In the genomic region with DNA sequence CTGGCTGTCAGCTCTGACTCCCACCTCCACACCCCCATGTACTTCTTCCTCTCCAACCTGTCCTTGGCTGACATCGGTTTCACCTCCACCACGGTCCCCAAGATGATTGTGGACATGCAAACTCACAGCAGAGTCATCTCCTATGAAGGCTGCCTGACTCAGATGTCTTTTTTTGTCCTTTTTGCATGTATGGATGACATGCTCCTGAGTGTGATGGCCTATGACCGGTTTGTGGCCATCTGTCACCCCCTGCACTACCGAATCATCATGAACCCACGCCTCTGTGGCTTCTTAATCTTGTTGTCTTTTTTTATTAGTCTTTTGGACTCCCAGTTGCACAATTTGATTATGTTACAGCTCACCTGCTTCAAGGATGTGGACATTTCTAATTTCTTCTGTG, we compare ENCODE assay signal across 34 cellular contexts. TPM values are rescaled to one million over a fixed set of nuclear protein-coding genes. Genes with fewer than 3 reads are reported as not detected.
"Had no signal": no experiment of that assay in that cellular context is flagged by ENCODE, and none has a peak within 500 bp of the region (broad histone marks: within the 10 kb centered on the region; RNA-seq: fewer than 3 reads in every experiment).

No MANE protein-coding gene starts in this region.

- H3K4me1 Mint-ChIP-seq: naive B cell; naive thymus-derived CD8-positive, alpha-beta T cell; nephron progenitor cell; neural crest cell; stimulated activated naive B cell treated with anti-CD40 and anti-IgM and Interleukin-4, amounts not matched to agents 10 μg/mL and 1 μg/mL and 100 μg/mL, for 72 hours had no signal

- DNase-seq: naive B cell; naive thymus-derived CD8-positive, alpha-beta T cell; nephron progenitor cell; nucleus accumbens; ovary; posterior cingulate gyrus; psoas muscle; right cardiac atrium; right lobe of liver; sigmoid colon; spleen; stimulated activated CD4-positive, alpha-beta T cell treated with anti-CD3 and anti-CD28 coated beads, Interleukin-12 subunit alpha, Interleukin-12 subunit beta, amount 100 ng/mL, for 4 hours; stimulated activated CD4-positive, alpha-beta T cell treated with anti-CD3 and anti-CD28 coated beads, Interleukin-1b, Interleukin-23, amount 100 ng/mL, for 48 hours; stimulated activated CD4-positive, alpha-beta T cell treated with anti-CD3 and anti-CD28 coated beads, Interleukin-4, amount 100 ng/mL, for 1 hour; stimulated activated CD4-positive, alpha-beta T cell treated with anti-CD3 and anti-CD28 coated beads, Interleukin-4, amount 100 ng/mL, for 4 hours; stimulated activated CD8-positive, alpha-beta memory T cell treated with anti-CD3 and anti-CD28 coated beads, Interleukin-4, amount 100 ng/mL, for 48 hours; stimulated activated naive B cell treated with anti-CD40 and anti-IgM and Interleukin-4, amounts not matched to agents 10 μg/mL and 1 μg/mL and 100 μg/mL, for 72 hours; stimulated activated naive CD4-positive, alpha-beta T cell treated with Interleukin-2 at 50 U/mL for 16 hours; stomach; thyroid gland; trophoblast cell; upper lobe of left lung had no signal

- H3K9me3 Mint-ChIP-seq: natural killer cell treated with Interleukin-12 subunit alpha and Interleukin-12 subunit beta and Interleukin-15 and Interleukin-18, amount 100 ng/mL, for 72 hours had no signal

- H3K27ac Mint-ChIP-seq: naive B cell; naive thymus-derived CD8-positive, alpha-beta T cell; natural killer cell treated with Interleukin-12 subunit alpha and Interleukin-12 subunit beta and Interleukin-15 and Interleukin-18, amount 100 ng/mL, for 72 hours; nephron progenitor cell; progenitor cell of endocrine pancreas; stimulated activated naive B cell treated with anti-CD40 and anti-IgM and Interleukin-4, amounts not matched to agents 10 μg/mL and 1 μg/mL and 100 μg/mL, for 72 hours had no signal

- H3K27me3 Mint-ChIP-seq: progenitor cell of endocrine pancreas had no signal

- H3K36me3 Mint-ChIP-seq: stimulated activated naive B cell treated with anti-CD40 and anti-IgM and Interleukin-4, amounts not matched to agents 10 μg/mL and 1 μg/mL and 100 μg/mL, for 72 hours had no signal

- H3K4me3 Mint-ChIP-seq: naive B cell; naive thymus-derived CD8-positive, alpha-beta T cell; natural killer cell treated with Interleukin-12 subunit alpha and Interleukin-12 subunit beta and Interleukin-15 and Interleukin-18, amount 100 ng/mL, for 72 hours; nephron progenitor cell; neural crest cell; stimulated activated naive B cell treated with anti-CD40 and anti-IgM and Interleukin-4, amounts not matched to agents 10 μg/mL and 1 μg/mL and 100 μg/mL, for 72 hours had no signal

- ATAC-seq: naive thymus-derived CD8-positive, alpha-beta T cell; natural killer cell treated with Interleukin-12 subunit alpha and Interleukin-12 subunit beta and Interleukin-15 and Interleukin-18, amount 100 ng/mL, for 72 hours; psoas muscle; right cardiac atrium; right lobe of liver; stimulated activated naive B cell treated with anti-CD40 and anti-IgM and Interleukin-4, amounts not matched to agents 10 μg/mL and 1 μg/mL and 100 μg/mL, for 72 hours had no signal

RNA-seq across cellular contexts. Expression of gene OR7E24, which starts 0.5 kb away (rescaled TPM):
- total RNA-seq: naive thymus-derived CD8-positive, alpha-beta T cell; natural killer cell treated with Interleukin-12 subunit alpha and Interleukin-12 subunit beta and Interleukin-15 and Interleukin-18, amount 100 ng/mL, for 72 hours; neural crest cell; omental fat pad; ovary; progenitor cell of endocrine pancreas; psoas muscle; renal cortical epithelial cell; right cardiac atrium; right lobe of liver; sigmoid colon; smooth muscle cell; spleen; stomach; subcutaneous adipose tissue; temporal lobe; thoracic aorta; thyroid gland; tibial nerve; upper lobe of left lung; ureter; vagina had no signal

RNA-seq across cellular contexts. Expression of gene OR7D4, which starts 31.8 kb away (rescaled TPM):
- total RNA-seq: naive thymus-derived CD8-positive, alpha-beta T cell; natural killer cell treated with Interleukin-12 subunit alpha and Interleukin-12 subunit beta and Interleukin-15 and Interleukin-18, amount 100 ng/mL, for 72 hours; neural crest cell; omental fat pad; ovary; progenitor cell of endocrine pancreas; psoas muscle; renal cortical epithelial cell; right cardiac atrium; right lobe of liver; sigmoid colon; smooth muscle cell; spleen; stomach; subcutaneous adipose tissue; temporal lobe; thoracic aorta; thyroid gland; tibial nerve; upper lobe of left lung; ureter; vagina had no signal
